Comparison of ENCODE assay signal across 1 cellular context in genomic region chrX:7218321-7219152, GRCh38.
TF ChIP-seq lines count a peak whose summit lies in the region.

No MANE protein-coding gene starts in this region.

TF ChIP-seq in HEK293, 187 proteins besides CTCF, POLR2A, EP300 and RAD21:
- TF ChIP-seq ZFHX2 (tag by site-specific recombination; conservative IDR thresholded peaks at IDR 0.05) (no peak), REPIN1 (tag by site-specific recombination; IDR thresholded peaks at IDR 0.05; ENCODE audit: low read depth) (no peak), ZSCAN23 (tag by site-specific recombination; IDR thresholded peaks at IDR 0.05) (no peak), ZNF311 (tag by site-specific recombination; IDR thresholded peaks at IDR 0.05; ENCODE audit: borderline replicate concordance) (no peak), ZBTB10 (tag by site-specific recombination; IDR thresholded peaks at IDR 0.05) (no peak), TCF7L2 (IDR thresholded peaks at IDR 0.05; ENCODE audit: borderline replicate concordance, low read depth, low read length) (0 out of 2 replicates have a peak, but pooled peaks have one; percentile 47)
